In genomic region chr17:80145076-80146075, GRCh38 we compare ENCODE assay signal across 8 cellular contexts. TPM values are rescaled to one million over a fixed set of nuclear protein-coding genes. Genes with fewer than 3 reads are reported as not detected.
DNase-seq lines count a peak whose midpoint lies in the region; ATAC-seq, FAIRE-seq and TF ChIP-seq lines count a peak whose summit lies in the region.

No MANE protein-coding gene starts in this region.

- 0 out of 2 replicates have a peak, but pooled peaks cover 3% of the 10 kb centered on the region for H4K20me1 ChIP-seq in GM12878 (ENCODE audit: control insufficient read depth, insufficient read depth)

- POLR2A ChIA-PET in GM12878 (lab: Charles Lee) = interaction anchor here (0.8 to 1.7 kb wide), 4 partner anchors 13 to 310 kb away, joined by 3 to 6 read pairs (median 4); partner anchors contain the start of gene GAA

- H3K4me1 ChIP-seq in ACC112 (ENCODE audit: control insufficient read depth, insufficient read depth, low read length, unreplicated experiment) (peaks cover 8% of the 10 kb centered on the region), HUES48 (ENCODE audit: control insufficient read depth, insufficient read depth, low read length) (peaks cover 12% of the 10 kb centered on the region), GM12878 (ENCODE audit: control insufficient read depth, insufficient read depth, low read length) (peaks cover 15% of the 10 kb centered on the region), mesodermal cell (ENCODE audit: control insufficient read depth, insufficient read depth, low read length, poor library complexity, severe bottlenecking) (peaks cover 10% of the 10 kb centered on the region)

- RAD21 ChIA-PET in GM12878 (lab: Charles Lee; ENCODE audit: unreplicated experiment) = interaction anchor here (1.0 to 2.3 kb wide), 4 partner anchors 44 to 460 kb away, joined by 3 to 9 read pairs (median 6); partner anchors contain the start of gene GAA

- TF ChIP-seq CTCF in GM12878 (IDR thresholded peaks at IDR 0.05 in 2 of 3, conservative IDR thresholded peaks at IDR 0.05 in 1 of 3; ENCODE audit: control insufficient read depth in 2 of 3, extremely low read depth in 1 of 3, insufficient read depth in 1 of 3, low read depth in 3 of 3, low read length in 3 of 3) = no peak

- H3K79me2 ChIP-seq in ACC112 (ENCODE audit: control insufficient read depth, insufficient read depth, low read length, unreplicated experiment) (peaks cover 61% of the 10 kb centered on the region), GM12878 (ENCODE audit: control insufficient read depth, insufficient read depth, low read length) (peaks cover 46% of the 10 kb centered on the region)

- no peak for TF ChIP-seq RAD21 in GM12878 (IDR thresholded peaks at IDR 0.05; ENCODE audit: insufficient read depth, low read depth, low read length)

- H3K27ac ChIP-seq in ACC112 (ENCODE audit: low read depth, low read length) (no peak overlapping the region), HUES48 (ENCODE audit: low read depth, low read length) (no peak overlapping the region), GM12878 (ENCODE audit: control insufficient read depth, insufficient read depth) (no peak overlapping the region), mesodermal cell (ENCODE audit: low read depth, low read length, severe bottlenecking) (no peak overlapping the region)

- SMC1A ChIA-PET in GM12878 (lab: Charles Lee; ENCODE audit: uncharacterized antibody, unreplicated experiment) = interaction anchor here (0.6 to 2.2 kb wide), 6 partner anchors 11 to 44 kb away, joined by 3 to 7 read pairs (median 4); partner anchors contain the start of gene GAA

- WGBS in GM12878 (ENCODE audit: insufficient coverage, insufficient replicate concordance, low lambda C conversion rate, missing lambda C conversion rate) = 6% methylated on average over 10 of the region's 10 CpGs
- 61 to 62% methylated on average over 7 to 9 of the region's 10 CpGs for WGBS in mesodermal cell (ENCODE audit: insufficient coverage in 2 of 2), 2 experiments

- H2AFZ ChIP-seq in ACC112 (ENCODE audit: low read length, unreplicated experiment) (no peak overlapping the region), GM12878 (ENCODE audit: control insufficient read depth, low read depth, low read length) (no peak overlapping the region)

- CTCF ChIA-PET in GM12878 (lab: Yijun Ruan, JAX) = interaction anchor here (0.9 to 4.9 kb wide), 5 partner anchors 17 to 120 kb away, joined by 3 to 21 read pairs (median 5); partner anchors contain the start of gene GAA

- TSS peak; percentile 72 for BruUV-seq in GM12878 (replicated peaks; lab: Mats Ljungman, UMichigan)

- H3K4me3 ChIP-seq in ACC112 (ENCODE audit: low read depth, low read length) (peak overlapping the region; percentile 97), HUES48 (ENCODE audit: low read depth, low read length) (peak overlapping the region; percentile 91), GM12878 (peak overlapping the region; percentile 92), mesodermal cell (ENCODE audit: extremely low read depth, insufficient read depth, low read length, poor library complexity, severe bottlenecking) (peak overlapping the region; percentile 95)

- H3K27me3 ChIP-seq in ACC112 (ENCODE audit: insufficient read depth, low read length) (no peaks in the 10 kb centered on the region), HUES48 (ENCODE audit: control insufficient read depth, insufficient read depth, low read length) (no peaks in the 10 kb centered on the region), GM12878 (replicated peaks in 1 of 2; ENCODE audit: control insufficient read depth in 2 of 2, insufficient read depth in 2 of 2, low read length in 1 of 2) (no peaks in the 10 kb centered on the region)

- peak overlapping the region; percentile 75 for H3K4me2 ChIP-seq in GM12878 (ENCODE audit: control insufficient read depth, insufficient read depth)

- H3K36me3 ChIP-seq in ACC112 (ENCODE audit: insufficient read depth, low read length) (peaks cover 29% of the 10 kb centered on the region), HUES48 (ENCODE audit: control insufficient read depth, insufficient read depth, low read length) (peaks cover 54% of the 10 kb centered on the region), GM12878 (ENCODE audit: control insufficient read depth in 2 of 2, insufficient read depth in 2 of 2, low read length in 1 of 2) (peaks cover 15 to 17% of the 10 kb centered on the region in 2 experiments), mesodermal cell (ENCODE audit: control insufficient read depth, insufficient read depth, low read length) (peaks cover 53% of the 10 kb centered on the region)

- no peak for TF ChIP-seq EP300 in GM12878 (IDR thresholded peaks at IDR 0.05; ENCODE audit: borderline replicate concordance in 1 of 2, control insufficient read depth in 1 of 2, low read depth in 2 of 2, low read length in 2 of 2)

- FAIRE-seq in GM12878 (lab: Jason Lieb, UNC) = peak; percentile 13

- no peak for DNase-seq in GM12878 (ENCODE audit: low read depth, low spot score)
- DNase-seq in stimulated activated CD4-positive, alpha-beta T cell treated with anti-CD3 and anti-CD28 coated beads, Interleukin-15, amount 100 ng/mL, for 24 hours = no peak
- no peak for DNase-seq in NCI-H526 treated with DMSO at 0.1 percent for 48 hours (lab: John Stamatoyannopoulos, UW)
- DNase-seq in NCI-H1105 (lab: John Stamatoyannopoulos, UW) = no peak
- no peak for DNase-seq in DMS79 treated with DMSO at 0.1 percent for 48 hours (lab: John Stamatoyannopoulos, UW)

- ATAC-seq in GM12878 = no peak

- intact Hi-C loops in GM12878 (cut with micrococcal nuclease; ENCODE audit: unreplicated experiment) = no loop called here

- 0 out of 2 replicates have a peak overlapping the region, but pooled peaks have one; percentile 86 for H3K9ac ChIP-seq in HUES48 (ENCODE audit: low read depth, low read length)
- peak overlapping the region; percentile 88 for H3K9ac ChIP-seq in GM12878 (ENCODE audit: control insufficient read depth, insufficient read depth, low read length)

- no peaks in the 10 kb centered on the region for H3K9me3 ChIP-seq in HUES48 (ENCODE audit: control insufficient read depth, insufficient read depth, low read length)
- H3K9me3 ChIP-seq in GM12878 (replicated peaks; ENCODE audit: control insufficient read depth, insufficient read depth, low read length) = no peaks in the 10 kb centered on the region
- no peaks in the 10 kb centered on the region for H3K9me3 ChIP-seq in mesodermal cell (ENCODE audit: control insufficient read depth, low read length)

- no peak; the same call in 1 of the 2 replicates for TF ChIP-seq POLR2A in GM12878 (IDR thresholded peaks at IDR 0.05; ENCODE audit: low read depth, low read length)

- in situ Hi-C loops in GM12878 (cut with MboI) = no loop called here

RNA-seq across cellular contexts. Expression of gene EIF4A3, which starts 1.6 kb away (rescaled TPM):
- total RNA-seq in GM12878 (2013; cell fraction: nucleolus; rRNA removed) = 54.9 and 72.6 TPM in 2 replicates
- 93.1 and 100.0 TPM in 2 replicates for total RNA-seq in GM12878 (2014; rRNA removed)
- 84.8 and 101 TPM in 2 replicates for total RNA-seq in GM12878 (2014; rRNA removed; fragmentation: Illumina TruSeq; extraction: Trizol)
- 113 and 114 TPM in 2 replicates for total RNA-seq in GM12878 (2021)
- polyA plus RNA-seq in GM12878 (2011; ENCODE audit: low read depth) = 78.3 TPM
- polyA plus RNA-seq in GM12878 (2011; rRNA removed) = 128 and 135 TPM in 2 replicates
- 99.2 and 109 TPM in 2 replicates for polyA plus RNA-seq in GM12878 (2011; cell fraction: cytosol; rRNA removed)
- polyA plus RNA-seq in GM12878 (2011; cell fraction: nucleus; rRNA removed) = 71.8 and 83.1 TPM in 2 replicates
- 83.2 and 93.8 TPM in 2 replicates for polyA plus RNA-seq in GM12878 (2012)
- 91.3 and 98.2 TPM in 2 replicates for polyA plus RNA-seq in GM12878 (2014; fragmentation: Illumina TruSeq; extraction: Trizol)
- polyA plus RNA-seq in GM12878 (2014; fragmentation: Nextera tagmentation; extraction: Ambion mirVana) = 100 to 1,000 TPM in 1 of 2 experiments, 10 to 100 TPM in 1; 53.3 to 106 TPM
- 91.5 and 93.4 TPM in 2 replicates for polyA plus RNA-seq in GM12878 (2014; rRNA removed)
- polyA plus RNA-seq in GM12878 (2016; fragmentation: Nextera tagmentation; extraction: Ambion mirVana) = 100 to 1,000 TPM; 217 to 225 TPM
- 71.4 and 81.0 TPM in 2 replicates for polyA minus RNA-seq in GM12878 (2011; rRNA and poly(A)+ RNA removed)
- polyA minus RNA-seq in GM12878 (2011; cell fraction: cytosol; rRNA and poly(A)+ RNA removed) = 32.2 and 40.4 TPM in 2 replicates
- 19.1 and 32.2 TPM in 2 replicates for polyA minus RNA-seq in GM12878 (2011; cell fraction: nucleus; rRNA and poly(A)+ RNA removed)
- 96.4 TPM for polyA plus RNA-seq in mesodermal cell (2013, experiment 1 of 2)
- polyA plus RNA-seq in mesodermal cell (2013, experiment 2 of 2) = 87.2 TPM

RNA-seq across cellular contexts. Expression of gene CARD14, which starts 24.5 kb away (rescaled TPM):
- 0.20 and 0.58 TPM in 2 replicates for total RNA-seq in GM12878 (2013; cell fraction: nucleolus; rRNA removed)
- total RNA-seq in GM12878 (2014; rRNA removed) (not detected in 2 replicates), GM12878 (2014; rRNA removed; fragmentation: Illumina TruSeq; extraction: Trizol) (not detected in 2 replicates), GM12878 (2021) (not detected in 2 replicates)
- polyA plus RNA-seq in GM12878 (2011; ENCODE audit: low read depth) = not detected
- polyA plus RNA-seq in GM12878 (2011; rRNA removed) (not detected in 2 replicates), GM12878 (2014; fragmentation: Illumina TruSeq; extraction: Trizol) (not detected in 2 replicates), GM12878 (2014; fragmentation: Nextera tagmentation; extraction: Ambion mirVana) (not detected), GM12878 (2014; rRNA removed) (not detected in 2 replicates), GM12878 (2016; fragmentation: Nextera tagmentation; extraction: Ambion mirVana) (under 1 TPM; 0.08 to 0.15 TPM)
- 0.06 TPM in 1 of 2 replicates, not detected in the other for polyA plus RNA-seq in GM12878 (2011; cell fraction: cytosol; rRNA removed)
- 0.03 and 0.13 TPM in 2 replicates for polyA plus RNA-seq in GM12878 (2011; cell fraction: nucleus; rRNA removed)
- polyA plus RNA-seq in GM12878 (2012) = 0.18 and 0.20 TPM in 2 replicates
- polyA minus RNA-seq in GM12878 (2011; rRNA and poly(A)+ RNA removed) = not detected in 2 replicates
- not detected in 2 replicates for polyA minus RNA-seq in GM12878 (2011; cell fraction: cytosol; rRNA and poly(A)+ RNA removed)
- not detected in 2 replicates for polyA minus RNA-seq in GM12878 (2011; cell fraction: nucleus; rRNA and poly(A)+ RNA removed)
- polyA plus RNA-seq in mesodermal cell (2013, experiment 1 of 2) = 0.15 TPM
- 0.15 TPM for polyA plus RNA-seq in mesodermal cell (2013, experiment 2 of 2)

RNA-seq across cellular contexts. Expression of gene GAA, which starts 44.0 kb away (rescaled TPM):
- total RNA-seq in GM12878 (2013; cell fraction: nucleolus; rRNA removed) = 37.3 and 39.7 TPM in 2 replicates
- total RNA-seq in GM12878 (2014; rRNA removed) = 5.6 and 6.5 TPM in 2 replicates
- 1.4 and 2.5 TPM in 2 replicates for total RNA-seq in GM12878 (2014; rRNA removed; fragmentation: Illumina TruSeq; extraction: Trizol)
- total RNA-seq in GM12878 (2021) = 10.5 and 11.2 TPM in 2 replicates
- polyA plus RNA-seq in GM12878 (2011; ENCODE audit: low read depth) = 2.4 TPM
- polyA plus RNA-seq in GM12878 (2011; rRNA removed) = 0.53 and 0.81 TPM in 2 replicates
- polyA plus RNA-seq in GM12878 (2011; cell fraction: cytosol; rRNA removed) = 1.5 TPM in 2 replicates
- 11.8 and 15.6 TPM in 2 replicates for polyA plus RNA-seq in GM12878 (2011; cell fraction: nucleus; rRNA removed)
- 7.0 and 7.3 TPM in 2 replicates for polyA plus RNA-seq in GM12878 (2012)
- polyA plus RNA-seq in GM12878 (2014; fragmentation: Illumina TruSeq; extraction: Trizol) = 0.71 and 1.7 TPM in 2 replicates
- under 1 TPM; 0.18 to 0.40 TPM for polyA plus RNA-seq in GM12878 (2014; fragmentation: Nextera tagmentation; extraction: Ambion mirVana)
- polyA plus RNA-seq in GM12878 (2014; rRNA removed) = 7.8 and 9.1 TPM in 2 replicates
- polyA plus RNA-seq in GM12878 (2016; fragmentation: Nextera tagmentation; extraction: Ambion mirVana) = 1 to 10 TPM; 7.3 to 8.3 TPM
- 0.44 and 0.93 TPM in 2 replicates for polyA minus RNA-seq in GM12878 (2011; rRNA and poly(A)+ RNA removed)
- polyA minus RNA-seq in GM12878 (2011; cell fraction: cytosol; rRNA and poly(A)+ RNA removed) = 1.3 and 2.1 TPM in 2 replicates
- 4.4 and 4.7 TPM in 2 replicates for polyA minus RNA-seq in GM12878 (2011; cell fraction: nucleus; rRNA and poly(A)+ RNA removed)
- polyA plus RNA-seq in mesodermal cell (2013, experiment 1 of 2) = 60.9 TPM
- 55.6 TPM for polyA plus RNA-seq in mesodermal cell (2013, experiment 2 of 2)
